In the genomic region with DNA sequence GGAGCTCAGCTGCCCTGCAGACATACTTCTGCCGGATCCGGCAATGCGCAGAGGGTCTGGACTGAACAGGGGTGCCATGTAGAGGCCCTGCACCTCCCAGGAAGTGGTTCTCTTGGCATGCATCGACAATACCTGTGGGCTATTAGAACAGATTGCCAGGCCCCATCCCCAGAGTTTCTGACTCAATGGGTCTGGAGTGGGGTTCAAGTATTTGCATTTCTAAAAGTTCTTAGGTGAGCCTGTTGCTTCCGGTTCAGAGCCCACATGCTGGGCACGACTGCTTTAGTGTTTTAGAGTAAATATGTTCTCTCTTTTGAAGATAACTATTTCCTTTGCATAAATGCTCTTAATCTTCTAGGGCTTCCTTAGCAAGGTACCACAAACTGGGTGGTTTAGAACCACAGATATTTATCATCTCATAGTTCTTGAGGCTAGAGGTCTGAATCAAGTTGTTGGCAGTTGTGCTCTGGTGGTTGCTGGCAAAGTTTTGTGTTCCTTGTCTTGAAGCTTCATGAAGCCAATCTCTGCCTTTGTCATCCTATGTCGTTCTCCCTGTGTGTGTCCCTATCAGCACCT, we compare ENCODE assay signal across 27 cellular contexts.
"Had no signal": no experiment of that assay in that cellular context is flagged by ENCODE, and none has a peak within 500 bp of the region (broad histone marks: within the 10 kb centered on the region; RNA-seq: fewer than 3 reads in every experiment).

No MANE protein-coding gene starts in this region.

- H3K4me3 ChIP-seq: heart right ventricle, hepatocyte, lung, mucosa of descending colon, right atrium auricular region, right lobe of liver, skin epidermis, stomach, testis, thyroid gland, transverse colon, upper lobe of left lung had no signal

- H3K27me3 Mint-ChIP-seq: stimulated activated naive B cell treated with anti-CD40 and anti-IgM and Interleukin-4, amounts not matched to agents 10 μg/mL and 1 μg/mL and 100 μg/mL, for 72 hours had no signal

- H3K4me2 ChIP-seq: hepatocyte had no signal

- H3K4me1 Mint-ChIP-seq: stimulated activated naive B cell treated with anti-CD40 and anti-IgM and Interleukin-4, amounts not matched to agents 10 μg/mL and 1 μg/mL and 100 μg/mL, for 72 hours had no signal

- H3K27ac ChIP-seq: heart right ventricle, hepatocyte, right atrium auricular region, right lobe of liver, skin epidermis, stomach, testis, thyroid gland, transverse colon, upper lobe of left lung had no signal

- H3K9ac ChIP-seq: parathyroid adenoma had no signal

- H3K4me3 Mint-ChIP-seq: natural killer cell treated with Interleukin-12 subunit alpha and Interleukin-12 subunit beta and Interleukin-15 and Interleukin-18, amount 100 ng/mL, for 72 hours; stimulated activated naive B cell treated with anti-CD40 and anti-IgM and Interleukin-4, amounts not matched to agents 10 μg/mL and 1 μg/mL and 100 μg/mL, for 72 hours had no signal

- H3K4me1 ChIP-seq: heart right ventricle, right atrium auricular region, right lobe of liver, stomach, testis, thyroid gland, transverse colon, upper lobe of left lung had no signal

- H3K9me3 ChIP-seq: heart right ventricle, mucosa of descending colon, right atrium auricular region, right lobe of liver, testis, thyroid gland, transverse colon, upper lobe of left lung had no signal

- DNase-seq: heart right ventricle; islet precursor cell; mesendoderm; midbrain; mucosa of descending colon; naive thymus-derived CD4-positive, alpha-beta T cell; nucleus accumbens; stimulated activated CD4-positive, alpha-beta T cell treated with anti-CD3 and anti-CD28 coated beads, Interleukin-12 subunit alpha, Interleukin-12 subunit beta, amount 100 ng/mL, for 4 hours; stimulated activated CD4-positive, alpha-beta T cell treated with anti-CD3 and anti-CD28 coated beads, Interleukin-15, amount 100 ng/mL, for 24 hours; stimulated activated CD4-positive, alpha-beta T cell treated with anti-CD3 and anti-CD28 coated beads, Interleukin-2, amount 100 ng/mL, for 24 hours; stimulated activated CD4-positive, alpha-beta T cell treated with anti-CD3 and anti-CD28 coated beads, Interleukin-4, amount 100 ng/mL, for 1 hour; stimulated activated naive B cell treated with anti-CD40 and anti-IgM and Interleukin-4, amounts not matched to agents 10 μg/mL and 1 μg/mL and 100 μg/mL, for 72 hours; stimulated activated naive CD8-positive, alpha-beta T cell treated with anti-CD3 and anti-CD28 coated beads, Interleukin-15, Interleukin-2, amounts not matched to agents 100 U/mL and 50 U/mL, for 24 hours; stomach; testis; thyroid gland; transverse colon had no signal

- H3K36me3 ChIP-seq: heart right ventricle, right atrium auricular region, right lobe of liver, stomach, thyroid gland, transverse colon, upper lobe of left lung had no signal

- H3K27ac Mint-ChIP-seq: naive thymus-derived CD4-positive, alpha-beta T cell; natural killer cell treated with Interleukin-12 subunit alpha and Interleukin-12 subunit beta and Interleukin-15 and Interleukin-18, amount 100 ng/mL, for 72 hours; progenitor cell of endocrine pancreas; stimulated activated naive B cell treated with anti-CD40 and anti-IgM and Interleukin-4, amounts not matched to agents 10 μg/mL and 1 μg/mL and 100 μg/mL, for 72 hours had no signal

- H2AFZ ChIP-seq: hepatocyte, parathyroid adenoma had no signal

- H3K36me3 Mint-ChIP-seq: natural killer cell treated with Interleukin-12 subunit alpha and Interleukin-12 subunit beta and Interleukin-15 and Interleukin-18, amount 100 ng/mL, for 72 hours; stimulated activated naive B cell treated with anti-CD40 and anti-IgM and Interleukin-4, amounts not matched to agents 10 μg/mL and 1 μg/mL and 100 μg/mL, for 72 hours had no signal

- H3K9me3 Mint-ChIP-seq: natural killer cell treated with Interleukin-12 subunit alpha and Interleukin-12 subunit beta and Interleukin-15 and Interleukin-18, amount 100 ng/mL, for 72 hours had no signal

- ATAC-seq: heart right ventricle; left lobe of liver; mucosa of descending colon; naive thymus-derived CD4-positive, alpha-beta T cell; natural killer cell treated with Interleukin-12 subunit alpha and Interleukin-12 subunit beta and Interleukin-15 and Interleukin-18, amount 100 ng/mL, for 72 hours; right lobe of liver; stimulated activated naive B cell treated with anti-CD40 and anti-IgM and Interleukin-4, amounts not matched to agents 10 μg/mL and 1 μg/mL and 100 μg/mL, for 72 hours; stimulated activated naive CD8-positive, alpha-beta T cell treated with anti-CD3 and anti-CD28 coated beads, Interleukin-15, Interleukin-2, amounts not matched to agents 100 U/mL and 50 U/mL, for 24 hours had no signal

- H3K27me3 ChIP-seq: hepatocyte, right atrium auricular region, right lobe of liver, testis, thyroid gland, transverse colon, upper lobe of left lung had no signal
